ENCODE assay signal across 8 cellular contexts in the genomic region with DNA sequence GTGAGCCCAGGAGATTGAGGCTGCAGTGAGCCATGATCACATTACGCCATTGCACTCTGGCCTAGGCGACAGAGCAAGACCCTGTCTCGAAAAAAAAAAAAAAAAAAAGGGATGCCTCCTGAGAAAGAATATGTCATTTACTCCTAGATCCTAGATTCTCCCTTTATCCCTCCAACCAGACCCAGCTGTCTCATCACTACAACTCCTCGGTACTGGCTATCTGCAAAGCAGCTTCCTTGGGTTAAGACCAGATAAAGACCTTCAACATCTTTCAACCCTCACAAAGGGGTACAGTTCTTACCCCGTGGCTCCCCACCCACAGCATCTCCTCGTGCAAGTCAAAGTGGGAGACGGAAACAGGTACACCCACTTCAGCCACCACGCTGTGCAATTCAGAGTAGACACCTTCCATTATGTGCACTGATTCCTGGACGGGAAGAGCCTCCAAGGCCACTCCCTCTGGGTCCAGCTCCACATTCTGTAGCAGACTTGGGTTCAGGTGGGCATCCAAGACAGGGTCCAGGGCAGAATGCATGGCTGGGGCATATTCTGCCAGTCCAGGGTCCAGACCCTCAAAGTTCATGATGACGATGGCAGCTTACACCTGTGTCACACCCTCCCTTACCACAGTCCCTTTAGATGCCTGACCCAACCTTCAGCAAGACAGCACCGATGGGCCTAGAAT. TPM values are rescaled to one million over a fixed set of nuclear protein-coding genes. Genes with fewer than 3 reads are reported as not detected.
DNase-seq lines count a peak whose midpoint lies in the region; ATAC-seq, FAIRE-seq and TF ChIP-seq lines count a peak whose summit lies in the region.

No MANE protein-coding gene starts in this region.

- peaks cover 29% of the 10 kb centered on the region for H3K4me1 Mint-ChIP-seq in T-helper 1 cell treated with Interleukin-12 subunit alpha and Interleukin-12 subunit beta and Interleukin-4 antibody, amounts not matched to agents 30 μg/mL and 1 μg/mL, for 36 hours (ENCODE audit: low read depth)
- peaks cover 28% of the 10 kb centered on the region for H3K4me1 Mint-ChIP-seq in activated naive CD8-positive, alpha-beta T cell treated with anti-CD3 and anti-CD28 coated beads for 36 hours

- peaks cover 2% of the 10 kb centered on the region for H3K79me2 ChIP-seq in keratinocyte (ENCODE audit: control insufficient read depth, insufficient read depth, low read length)

- no peak for ATAC-seq in HG02759 (IDR thresholded peaks at IDR 0.05; ENCODE audit: unreplicated experiment)

- H3K9me3 Mint-ChIP-seq in T-helper 1 cell treated with Interleukin-12 subunit alpha and Interleukin-12 subunit beta and Interleukin-4 antibody, amounts not matched to agents 30 μg/mL and 1 μg/mL, for 36 hours = no peaks in the 10 kb centered on the region
- H3K9me3 Mint-ChIP-seq in activated naive CD8-positive, alpha-beta T cell treated with anti-CD3 and anti-CD28 coated beads for 36 hours = no peaks in the 10 kb centered on the region

- DNase-seq in T-helper 1 cell (no peak), keratinocyte (ENCODE audit: low read depth, low spot score) (no peak), substantia nigra (lab: John Stamatoyannopoulos, UW) (no peak), OCI-M2 (lab: John Stamatoyannopoulos, UW; ENCODE audit: unreplicated experiment) (no peak)
- DNase-seq in activated naive CD8-positive, alpha-beta T cell treated with anti-CD3 and anti-CD28 coated beads for 36 hours = no peak
- no peak for DNase-seq in stimulated activated CD4-positive, alpha-beta T cell treated with anti-CD3 and anti-CD28 coated beads, Interleukin-12 subunit alpha, Interleukin-12 subunit beta, amount 100 ng/mL, for 4 hours

- H3K36me3 Mint-ChIP-seq in T-helper 1 cell treated with Interleukin-12 subunit alpha and Interleukin-12 subunit beta and Interleukin-4 antibody, amounts not matched to agents 30 μg/mL and 1 μg/mL, for 36 hours (ENCODE audit: low read depth) = peaks cover 7% of the 10 kb centered on the region
- H3K36me3 Mint-ChIP-seq in activated naive CD8-positive, alpha-beta T cell treated with anti-CD3 and anti-CD28 coated beads for 36 hours = peaks cover 4% of the 10 kb centered on the region

- no peaks in the 10 kb centered on the region for H3K27me3 Mint-ChIP-seq in T-helper 1 cell treated with Interleukin-12 subunit alpha and Interleukin-12 subunit beta and Interleukin-4 antibody, amounts not matched to agents 30 μg/mL and 1 μg/mL, for 36 hours (ENCODE audit: low read depth)
- peaks cover 4% of the 10 kb centered on the region for H3K27me3 Mint-ChIP-seq in activated naive CD8-positive, alpha-beta T cell treated with anti-CD3 and anti-CD28 coated beads for 36 hours

- H3K4me3 ChIP-seq in keratinocyte (ENCODE audit: control insufficient read depth in 2 of 3, extremely low read depth in 1 of 3, insufficient read depth in 2 of 3, low read depth in 1 of 3, low read length in 3 of 3) = peak overlapping the region; percentile 50 to 90 (median 78)

- no peak for TF ChIP-seq CTCF in keratinocyte (optimal IDR thresholded peaks at IDR 0.05 in 1 of 3, IDR thresholded peaks at IDR 0.05 in 1 of 3, conservative IDR thresholded peaks at IDR 0.05 in 1 of 3; ENCODE audit: extremely low read depth in 1 of 3, insufficient read depth in 2 of 3, low read length in 3 of 3)

- peak overlapping the region; percentile 87 for H3K4me2 ChIP-seq in keratinocyte (ENCODE audit: control insufficient read depth, extremely low read depth, insufficient read depth, low read depth, low read length)

- no peak for FAIRE-seq in keratinocyte (lab: Jason Lieb, UNC)

- H3K36me3 ChIP-seq in keratinocyte (ENCODE audit: control insufficient read depth in 2 of 2, extremely low read depth in 1 of 2, insufficient read depth in 2 of 2, low read length in 2 of 2) = peaks cover 0 to 5% of the 10 kb centered on the region in 2 experiments

- H2AFZ ChIP-seq in keratinocyte (ENCODE audit: control insufficient read depth, low read length) = peak overlapping the region; percentile 95

- peak overlapping the region; percentile 93 for H3K9ac ChIP-seq in keratinocyte (ENCODE audit: control insufficient read depth, extremely low read depth, insufficient read depth, low read length)

- no peaks in the 10 kb centered on the region for H4K20me1 ChIP-seq in keratinocyte (ENCODE audit: control insufficient read depth, extremely low read depth, insufficient read depth, low read length)

- dilution Hi-C loops in keratinocyte (cut with MboI; ENCODE audit: extremely low pct_ligation_motif_present, low sequenced_read_pairs) = no loop called here

- H3K9me3 ChIP-seq in keratinocyte (ENCODE audit: control insufficient read depth, low read depth, low read length) = no peaks in the 10 kb centered on the region

- peak overlapping the region; percentile 99 for H3K27ac Mint-ChIP-seq in T-helper 1 cell treated with Interleukin-12 subunit alpha and Interleukin-12 subunit beta and Interleukin-4 antibody, amounts not matched to agents 30 μg/mL and 1 μg/mL, for 36 hours
- H3K27ac Mint-ChIP-seq in activated naive CD8-positive, alpha-beta T cell treated with anti-CD3 and anti-CD28 coated beads for 36 hours = peak overlapping the region; percentile 100

- peak overlapping the region; percentile 98 for H3K27ac ChIP-seq in keratinocyte (ENCODE audit: control insufficient read depth, insufficient read depth, low read length)
- peak overlapping the region; percentile 98 for H3K27ac ChIP-seq in substantia nigra (ENCODE audit: low read depth, low read length, poor library complexity, severe bottlenecking)

- H3K4me1 ChIP-seq in keratinocyte (ENCODE audit: control insufficient read depth, extremely low read depth, insufficient read depth, low read length) = peaks cover 8% of the 10 kb centered on the region

- no peaks in the 10 kb centered on the region for H3K9me1 ChIP-seq in keratinocyte (ENCODE audit: control insufficient read depth, extremely low read depth, insufficient read depth, low read length)

- no peaks in the 10 kb centered on the region for H3K27me3 ChIP-seq in keratinocyte (ENCODE audit: control insufficient read depth, extremely low read depth, insufficient read depth, low read length)

- peak overlapping the region; percentile 87 for H3K4me3 Mint-ChIP-seq in T-helper 1 cell treated with Interleukin-12 subunit alpha and Interleukin-12 subunit beta and Interleukin-4 antibody, amounts not matched to agents 30 μg/mL and 1 μg/mL, for 36 hours
- peak overlapping the region; percentile 90 for H3K4me3 Mint-ChIP-seq in activated naive CD8-positive, alpha-beta T cell treated with anti-CD3 and anti-CD28 coated beads for 36 hours

RNA-seq across cellular contexts. Expression of a gene that starts 1.1 kb away (rescaled TPM):
- total RNA-seq in activated naive CD8-positive, alpha-beta T cell treated with anti-CD3 and anti-CD28 coated beads for 36 hours = 10 to 100 TPM; 32.3 to 34.5 TPM
- polyA plus RNA-seq in keratinocyte = 20.0 to 26.3 TPM (median 26.2 TPM) in 3 replicates
- 32.6 TPM for polyA plus RNA-seq in keratinocyte (2011; ENCODE audit: low read depth)
- 3.6 and 5.8 TPM in 2 replicates for polyA plus RNA-seq in keratinocyte (2011; cell fraction: cytosol; rRNA removed)
- 189 and 194 TPM in 2 replicates for polyA plus RNA-seq in keratinocyte (2011; cell fraction: nucleus; rRNA removed)
- polyA plus RNA-seq in keratinocyte (2012; ENCODE audit: low replicate concordance) = 12.8 and 29.0 TPM in 2 replicates
- 11.1 to 22.3 TPM (median 17.3 TPM) in 3 replicates for polyA minus RNA-seq in keratinocyte
- 5.8 TPM for polyA minus RNA-seq in keratinocyte (2011; cell fraction: cytosol; rRNA and poly(A)+ RNA removed)
- polyA minus RNA-seq in keratinocyte (2011; cell fraction: nucleus; rRNA and poly(A)+ RNA removed) = 14.6 and 42.4 TPM in 2 replicates

RNA-seq across cellular contexts. Expression of a gene that starts 6.0 kb away (rescaled TPM):
- 10 to 100 TPM; 20.9 to 22.9 TPM for total RNA-seq in activated naive CD8-positive, alpha-beta T cell treated with anti-CD3 and anti-CD28 coated beads for 36 hours
- 0.68 to 1.6 TPM (median 1.5 TPM) in 3 replicates for polyA plus RNA-seq in keratinocyte
- not detected for polyA plus RNA-seq in keratinocyte (2011; ENCODE audit: low read depth)
- 0.30 and 0.63 TPM in 2 replicates for polyA plus RNA-seq in keratinocyte (2011; cell fraction: cytosol; rRNA removed)
- 0.69 and 0.80 TPM in 2 replicates for polyA plus RNA-seq in keratinocyte (2011; cell fraction: nucleus; rRNA removed)
- 0.58 and 1.7 TPM in 2 replicates for polyA plus RNA-seq in keratinocyte (2012; ENCODE audit: low replicate concordance)
- not detected in 3 replicates for polyA minus RNA-seq in keratinocyte
- polyA minus RNA-seq in keratinocyte (2011; cell fraction: cytosol; rRNA and poly(A)+ RNA removed) = not detected
- not detected in 2 replicates for polyA minus RNA-seq in keratinocyte (2011; cell fraction: nucleus; rRNA and poly(A)+ RNA removed)

RNA-seq across cellular contexts. Expression of a gene that starts 16.9 kb away (rescaled TPM):
- 100 to 1,000 TPM; 133 to 142 TPM for total RNA-seq in activated naive CD8-positive, alpha-beta T cell treated with anti-CD3 and anti-CD28 coated beads for 36 hours
- 122 to 162 TPM (median 160 TPM) in 3 replicates for polyA plus RNA-seq in keratinocyte
- polyA plus RNA-seq in keratinocyte (2011; ENCODE audit: low read depth) = 52.6 TPM
- polyA plus RNA-seq in keratinocyte (2011; cell fraction: cytosol; rRNA removed) = 146 and 188 TPM in 2 replicates
- polyA plus RNA-seq in keratinocyte (2011; cell fraction: nucleus; rRNA removed) = 146 and 153 TPM in 2 replicates
- polyA plus RNA-seq in keratinocyte (2012; ENCODE audit: low replicate concordance) = 82.7 and 95.9 TPM in 2 replicates
- 23.1 to 90.2 TPM (median 77.2 TPM) in 3 replicates for polyA minus RNA-seq in keratinocyte
- polyA minus RNA-seq in keratinocyte (2011; cell fraction: cytosol; rRNA and poly(A)+ RNA removed) = 30.5 TPM
- 19.6 and 31.4 TPM in 2 replicates for polyA minus RNA-seq in keratinocyte (2011; cell fraction: nucleus; rRNA and poly(A)+ RNA removed)

RNA-seq across cellular contexts. Expression of a gene that starts 27.3 kb away (rescaled TPM):
- 100 to 1,000 TPM; 101 to 102 TPM for total RNA-seq in activated naive CD8-positive, alpha-beta T cell treated with anti-CD3 and anti-CD28 coated beads for 36 hours
- polyA plus RNA-seq in keratinocyte = 95.8 to 120 TPM (median 109 TPM) in 3 replicates
- polyA plus RNA-seq in keratinocyte (2011; ENCODE audit: low read depth) = 17.2 TPM
- polyA plus RNA-seq in keratinocyte (2011; cell fraction: cytosol; rRNA removed) = 45.1 and 54.8 TPM in 2 replicates
- 344 and 372 TPM in 2 replicates for polyA plus RNA-seq in keratinocyte (2011; cell fraction: nucleus; rRNA removed)
- 30.2 and 75.7 TPM in 2 replicates for polyA plus RNA-seq in keratinocyte (2012; ENCODE audit: low replicate concordance)
- polyA minus RNA-seq in keratinocyte = 107 to 189 TPM (median 189 TPM) in 3 replicates
- polyA minus RNA-seq in keratinocyte (2011; cell fraction: cytosol; rRNA and poly(A)+ RNA removed) = 70.4 TPM
- 132 and 225 TPM in 2 replicates for polyA minus RNA-seq in keratinocyte (2011; cell fraction: nucleus; rRNA and poly(A)+ RNA removed)

RNA-seq across cellular contexts. Expression of a gene that starts 30.0 kb away (rescaled TPM):
- not detected for total RNA-seq in activated naive CD8-positive, alpha-beta T cell treated with anti-CD3 and anti-CD28 coated beads for 36 hours
- not detected in 3 replicates for polyA plus RNA-seq in keratinocyte
- polyA plus RNA-seq in keratinocyte (2011; ENCODE audit: low read depth) = not detected
- not detected in 2 replicates for polyA plus RNA-seq in keratinocyte (2011; cell fraction: cytosol; rRNA removed)
- not detected in 2 replicates for polyA plus RNA-seq in keratinocyte (2011; cell fraction: nucleus; rRNA removed)
- polyA plus RNA-seq in keratinocyte (2012; ENCODE audit: low replicate concordance) = not detected in 2 replicates
- polyA minus RNA-seq in keratinocyte = not detected in 3 replicates
- polyA minus RNA-seq in keratinocyte (2011; cell fraction: cytosol; rRNA and poly(A)+ RNA removed) = not detected
- not detected in 2 replicates for polyA minus RNA-seq in keratinocyte (2011; cell fraction: nucleus; rRNA and poly(A)+ RNA removed)
